In genomic region chr17:58351710-58352017, GRCh38 we compare ENCODE assay signal across 1 cellular context.
TF ChIP-seq lines count a peak whose summit lies in the region.

No MANE protein-coding gene starts in this region.

TF ChIP-seq in K562, 482 proteins besides CTCF, POLR2A, EP300 and RAD21 (continued from another document):
- no peak for TF ChIP-seq VEZF1 (CRISPR knock-in tag; IDR thresholded peaks at IDR 0.05)
